In the genomic region with DNA sequence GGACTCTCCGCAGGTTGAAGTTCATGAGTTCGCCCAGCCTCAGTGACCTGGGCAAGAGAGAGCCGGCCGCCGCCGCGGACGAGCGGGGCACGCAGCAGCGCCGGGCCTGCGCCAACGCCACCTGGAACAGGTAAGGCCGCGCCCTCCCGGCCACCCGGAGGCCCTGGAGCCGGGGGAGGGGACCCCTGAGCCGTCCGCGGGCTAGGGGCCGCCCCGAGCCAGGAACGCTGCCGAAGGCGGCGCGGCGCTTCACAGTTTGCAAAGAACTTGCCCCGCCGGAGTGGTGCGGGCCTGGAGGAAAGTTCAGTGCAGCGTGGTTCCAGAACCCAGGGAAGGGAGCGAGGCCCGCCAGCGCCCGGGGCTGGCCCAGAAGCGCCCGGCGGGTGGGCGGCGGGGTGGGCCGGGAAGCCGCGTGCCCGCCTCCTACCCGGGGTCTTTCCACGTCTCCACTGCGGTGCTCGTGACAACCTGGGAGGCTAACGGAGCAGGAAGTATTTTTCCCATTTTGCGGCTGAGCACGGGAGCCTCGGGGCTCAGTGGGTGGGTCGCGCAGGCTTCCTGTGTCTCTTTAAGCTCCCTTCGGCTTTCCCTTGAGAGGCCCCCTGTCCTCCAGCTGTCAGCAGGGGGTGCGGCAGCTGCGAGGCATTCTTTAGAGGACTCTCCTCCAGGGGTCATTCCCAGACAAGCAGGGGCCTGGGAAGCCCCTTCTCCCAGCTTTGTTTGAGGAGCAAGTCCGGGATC, we compare ENCODE assay signal across 8 cellular contexts. TPM values are rescaled to one million over a fixed set of nuclear protein-coding genes. Genes with fewer than 3 reads are reported as not detected.
DNase-seq lines count a peak whose midpoint lies in the region; ATAC-seq, FAIRE-seq and TF ChIP-seq lines count a peak whose summit lies in the region.

No MANE protein-coding gene starts in this region.

- H3K4me1 Mint-ChIP-seq in stimulated activated memory B cell treated with anti-CD40 and anti-IgM and Interleukin-4, amounts not matched to agents 10 μg/mL and 1 μg/mL and 100 μg/mL, for 72 hours: peaks cover 43% of the 10 kb centered on the region

- peak overlapping the region in 1 of 2 donors; percentile 41 for H3K9ac ChIP-seq in kidney (ENCODE audit: low read length in 2 of 2)

- H3K9me3 Mint-ChIP-seq in stimulated activated memory B cell treated with anti-CD40 and anti-IgM and Interleukin-4, amounts not matched to agents 10 μg/mL and 1 μg/mL and 100 μg/mL, for 72 hours: no peaks in the 10 kb centered on the region

- H3K27me3 Mint-ChIP-seq in stimulated activated memory B cell treated with anti-CD40 and anti-IgM and Interleukin-4, amounts not matched to agents 10 μg/mL and 1 μg/mL and 100 μg/mL, for 72 hours: no peaks in the 10 kb centered on the region

- DNase-seq in CD1c-positive myeloid dendritic cell (ENCODE audit: extremely low spot score): peak; percentile 45
- DNase-seq in LNCaP clone FGC (ENCODE audit: low read depth): no peak
- no peak for DNase-seq in ascending aorta (ENCODE audit: low spot score in 2 of 2)
- DNase-seq in kidney: no peak
- no peak for DNase-seq in G401 (ENCODE audit: low spot score)
- no peak for DNase-seq in midbrain (lab: John Stamatoyannopoulos, UW)

- H3K9me3 ChIP-seq in ascending aorta: no peaks in the 10 kb centered on the region
- H3K9me3 ChIP-seq in kidney (ENCODE audit: control insufficient read depth in 1 of 2, low read length in 2 of 2): no peaks in the 10 kb centered on the region

- in situ Hi-C loops in G401 (cut with HindIII; ENCODE audit: low sequenced_read_pairs): no loop called here

- FAIRE-seq in kidney (lab: Jason Lieb, UNC): no peak

- TF ChIP-seq CTCF in LNCaP clone FGC (IDR thresholded peaks at IDR 0.05; ENCODE audit: control insufficient read depth, extremely low read depth, insufficient read depth) (no peak), ascending aorta (IDR thresholded peaks at IDR 0.05) (no peak), kidney (IDR thresholded peaks at IDR 0.05; ENCODE audit: borderline replicate concordance, extremely low read depth, insufficient read depth) (no peak)

- no peaks in the 10 kb centered on the region for H3K36me3 ChIP-seq in ascending aorta
- H3K36me3 ChIP-seq in kidney (ENCODE audit: control insufficient read depth in 1 of 2, insufficient read depth in 2 of 2, low read length in 2 of 2): no peaks in the 10 kb centered on the region

- H3K4me1 ChIP-seq in ascending aorta (peaks cover 0 to 2% of the 10 kb centered on the region in 2 donors), kidney (ENCODE audit: control insufficient read depth in 1 of 2, insufficient read depth in 1 of 2, low read depth in 1 of 2, low read length in 2 of 2) (peaks cover 7 to 19% of the 10 kb centered on the region in 2 donors)

- H3K27ac ChIP-seq in ascending aorta: no peak overlapping the region
- no peak overlapping the region for H3K27ac ChIP-seq in kidney (ENCODE audit: low read depth in 2 of 2, low read length in 2 of 2)

- peak overlapping the region; percentile 75 for H3K4me3 Mint-ChIP-seq in stimulated activated memory B cell treated with anti-CD40 and anti-IgM and Interleukin-4, amounts not matched to agents 10 μg/mL and 1 μg/mL and 100 μg/mL, for 72 hours

- H3K4me3 ChIP-seq in LNCaP clone FGC (ENCODE audit: low read depth, low read length): peak overlapping the region; percentile 56
- peak overlapping the region; percentile 52 to 63 for H3K4me3 ChIP-seq in ascending aorta
- peak overlapping the region; percentile 38 to 55 for H3K4me3 ChIP-seq in kidney (ENCODE audit: low read length in 2 of 2)

- peak; percentile 23 for ATAC-seq in GM21447 (IDR thresholded peaks at IDR 0.05; ENCODE audit: unreplicated experiment)
- ATAC-seq in stimulated activated memory B cell treated with anti-CD40 and anti-IgM and Interleukin-4, amounts not matched to agents 10 μg/mL and 1 μg/mL and 100 μg/mL, for 72 hours: peak; percentile 48

- no peak overlapping the region for H3K27ac Mint-ChIP-seq in stimulated activated memory B cell treated with anti-CD40 and anti-IgM and Interleukin-4, amounts not matched to agents 10 μg/mL and 1 μg/mL and 100 μg/mL, for 72 hours

- peaks cover 7% of the 10 kb centered on the region for H3K27me3 ChIP-seq in ascending aorta

- H3K36me3 Mint-ChIP-seq in stimulated activated memory B cell treated with anti-CD40 and anti-IgM and Interleukin-4, amounts not matched to agents 10 μg/mL and 1 μg/mL and 100 μg/mL, for 72 hours: peaks cover 8% of the 10 kb centered on the region

- intact Hi-C loops in ascending aorta (cut with DNase I) (no loop called here), kidney (cut with DNase I) (no loop called here)

RNA-seq across cellular contexts. Expression of gene PRR5, which starts 0.6 kb away (rescaled TPM):
- 4.4 TPM for total RNA-seq in ascending aorta
- total RNA-seq in kidney: 24.0 TPM
- polyA plus RNA-seq in kidney (ENCODE audit: insufficient read depth, low read depth, low replicate concordance): 46.0 TPM
- 46.5 and 57.9 TPM in 2 replicates for total RNA-seq in G401 (2014; rRNA removed; shearing (Covaris generic))

RNA-seq across cellular contexts. Expression of gene ARHGAP8, which starts 49.7 kb away (rescaled TPM):
- total RNA-seq in ascending aorta (not detected), kidney (35.7 TPM)
- 30.2 TPM for polyA plus RNA-seq in kidney (ENCODE audit: insufficient read depth, low read depth, low replicate concordance)
- 15.7 and 20.5 TPM in 2 replicates for total RNA-seq in G401 (2014; rRNA removed; shearing (Covaris generic))

Comparison
In these comparisons a context has a peak if more than half of its experiments do, and no peak if none do; other contexts are left out.
1. RNA of gene ARHGAP8, which starts 49.7 kb away (total RNA-seq): 35.7 TPM in kidney (single experiment) and 15.7 to 20.5 TPM in G401; not detected in ascending aorta (single experiment); every median in the first group is over 10 times any median in the second.
2. Peak in every context shown above with its lines, with median percentiles within 50 percentile points of each other: H3K4me3 ChIP-seq.